In genomic region chr1:213070399-213070798, GRCh38 we compare ENCODE assay signal across 9 cellular contexts. TPM values are rescaled to one million over a fixed set of nuclear protein-coding genes. Genes with fewer than 3 reads are reported as not detected.
A peak's percentile ranks its signal among the peaks of the same experiment; 100 is the strongest.
DNase-seq lines count a peak whose midpoint lies in the region; ATAC-seq, FAIRE-seq and TF ChIP-seq lines count a peak whose summit lies in the region.
"Had no signal": no experiment of that assay in that cellular context is flagged by ENCODE, and none has a peak within 500 bp of the region (broad histone marks: within the 10 kb centered on the region; RNA-seq: fewer than 3 reads in every experiment).

No MANE protein-coding gene starts in this region.

- H3K4me1 ChIP-seq in Loucy (ENCODE audit: insufficient read depth, low read length, poor library complexity, severe bottlenecking) (peaks cover 16% of the 10 kb centered on the region), transverse colon (peaks cover 0 to 14% (median 7%) of the 10 kb centered on the region in 4 donors)

- H3K27me3 ChIP-seq in Loucy (ENCODE audit: insufficient read depth, low read length, poor library complexity, severe bottlenecking) (no peaks in the 10 kb centered on the region), transverse colon (no peaks in the 10 kb centered on the region)
- H3K27me3 ChIP-seq: upper lobe of left lung had no signal

- peak overlapping the region; percentile 28 for H3K9ac ChIP-seq in Loucy (ENCODE audit: low read depth, low read length, poor library complexity, severe bottlenecking)

- TF ChIP-seq CTCF in GM12873 (IDR thresholded peaks at IDR 0.05; ENCODE audit: insufficient read depth, low read depth, low read length, missing control alignments), result peak; percentile 31
- TF ChIP-seq CTCF in HFF-Myc (IDR thresholded peaks at IDR 0.05; ENCODE audit: low read depth, low read length, missing control alignments), result no peak
- peak; percentile 52 for TF ChIP-seq CTCF in Loucy (conservative IDR thresholded peaks at IDR 0.05; ENCODE audit: low read length)
- no peak for TF ChIP-seq CTCF in transverse colon (IDR thresholded peaks at IDR 0.05)
- no peak for TF ChIP-seq CTCF in type B pancreatic cell (conservative IDR thresholded peaks at IDR 0.05)

- peak overlapping the region; percentile 32; the same call in 1 of the 2 replicates for H2AFZ ChIP-seq in Loucy (ENCODE audit: low read length)

- DNase-seq in HFF-Myc (ENCODE audit: extremely low read depth, low read depth), result peak; percentile 37
- peak; percentile 17 for DNase-seq in activated T-helper 1 cell treated with anti-CD3 and anti-CD28 coated beads, Interleukin-12 subunit alpha, Interleukin-12 subunit beta, Interleukin-2, Interleukin-4 antibody, amounts not matched to agents 30 ng/mL and 10 ng/mL and 1 ng/mL, durations not matched to agents 14 hours and 24 hours and 36 hours (ENCODE audit: low spot score)
- DNase-seq in memory B cell (ENCODE audit: low spot score in 2 of 2), result no peak
- no peak for DNase-seq in transverse colon
- no peak for DNase-seq in type B pancreatic cell (ENCODE audit: extremely low spot score, unreplicated experiment)
- DNase-seq: upper lobe of left lung had no signal

- no peak overlapping the region for H3K4me3 Mint-ChIP-seq in activated T-helper 1 cell treated with anti-CD3 and anti-CD28 coated beads, Interleukin-12 subunit alpha, Interleukin-12 subunit beta, Interleukin-2, Interleukin-4 antibody, amounts not matched to agents 30 ng/mL and 10 ng/mL and 1 ng/mL, durations not matched to agents 14 hours and 24 hours and 36 hours
- no peak overlapping the region for H3K4me3 Mint-ChIP-seq in memory B cell
- no peak overlapping the region for H3K4me3 Mint-ChIP-seq in type B pancreatic cell

- H3K36me3 Mint-ChIP-seq in activated T-helper 1 cell treated with anti-CD3 and anti-CD28 coated beads, Interleukin-12 subunit alpha, Interleukin-12 subunit beta, Interleukin-2, Interleukin-4 antibody, amounts not matched to agents 30 ng/mL and 10 ng/mL and 1 ng/mL, durations not matched to agents 14 hours and 24 hours and 36 hours (ENCODE audit: low read depth), result no peaks in the 10 kb centered on the region
- H3K36me3 Mint-ChIP-seq in memory B cell (peaks cover 5% of the 10 kb centered on the region), type B pancreatic cell (peaks cover 5% of the 10 kb centered on the region)

- H3K9me2 ChIP-seq in Loucy (replicated peaks; ENCODE audit: low read depth, low read length), result no peaks in the 10 kb centered on the region

- H3K27me3 Mint-ChIP-seq in activated T-helper 1 cell treated with anti-CD3 and anti-CD28 coated beads, Interleukin-12 subunit alpha, Interleukin-12 subunit beta, Interleukin-2, Interleukin-4 antibody, amounts not matched to agents 30 ng/mL and 10 ng/mL and 1 ng/mL, durations not matched to agents 14 hours and 24 hours and 36 hours (ENCODE audit: insufficient read depth), result no peaks in the 10 kb centered on the region
- H3K27me3 Mint-ChIP-seq in memory B cell (no peaks in the 10 kb centered on the region), type B pancreatic cell (no peaks in the 10 kb centered on the region)

- no peaks in the 10 kb centered on the region for H3K9me3 Mint-ChIP-seq in activated T-helper 1 cell treated with anti-CD3 and anti-CD28 coated beads, Interleukin-12 subunit alpha, Interleukin-12 subunit beta, Interleukin-2, Interleukin-4 antibody, amounts not matched to agents 30 ng/mL and 10 ng/mL and 1 ng/mL, durations not matched to agents 14 hours and 24 hours and 36 hours
- H3K9me3 Mint-ChIP-seq in memory B cell, result no peaks in the 10 kb centered on the region
- H3K9me3 Mint-ChIP-seq in type B pancreatic cell, result no peaks in the 10 kb centered on the region

- in situ Hi-C loops in transverse colon (cut with MboI; ENCODE audit: low pct_ligation_motif_present in 1 of 4, low pct_unique_long_range_greater_than_20kb in 1 of 4, low sequenced_read_pairs in 3 of 4), result no loop called here

- H3K9me3 ChIP-seq in Loucy (ENCODE audit: insufficient read depth, low read depth, low read length), result no peaks in the 10 kb centered on the region
- no peaks in the 10 kb centered on the region for H3K9me3 ChIP-seq in transverse colon
- H3K9me3 ChIP-seq: upper lobe of left lung had no signal

- no peak for TF ChIP-seq EP300 in transverse colon (IDR thresholded peaks at IDR 0.05; ENCODE audit: low read depth)

- intact Hi-C loops in activated T-helper 1 cell treated with anti-CD3 and anti-CD28 coated beads, Interleukin-12 subunit alpha, Interleukin-12 subunit beta, Interleukin-2, Interleukin-4 antibody, amounts not matched to agents 30 ng/mL and 10 ng/mL and 1 ng/mL, durations not matched to agents 14 hours and 24 hours and 36 hours (cut with micrococcal nuclease), result loop anchor here (1.0 to 5.0 kb wide), 2 partner anchors 19 to 213 kb away; partner anchors contain the start of genes FLVCR1 and RPS6KC1
- intact Hi-C loops in transverse colon (cut with DNase I; ENCODE audit: low total_unique reads), result no loop called here

- H3K36me3 ChIP-seq in Loucy (ENCODE audit: insufficient read depth, low read length), result no peaks in the 10 kb centered on the region
- H3K36me3 ChIP-seq in transverse colon, result no peaks in the 10 kb centered on the region
- H3K36me3 ChIP-seq: upper lobe of left lung had no signal

- 29 to 35% methylated on average over 2 of the region's 2 CpGs for WGBS in transverse colon (ENCODE audit: low coverage in 1 of 2), 2 donors

- H3K4me3 ChIP-seq in HFF-Myc (replicated peaks; ENCODE audit: low read depth, low read length), result no peak overlapping the region
- H3K4me3 ChIP-seq in Loucy (ENCODE audit: low read length, poor library complexity, severe bottlenecking), result peak overlapping the region; percentile 39
- H3K4me3 ChIP-seq in transverse colon, result no peak overlapping the region
- H3K4me3 ChIP-seq: upper lobe of left lung had no signal

- peak; percentile 92 for FAIRE-seq in A204.1 (lab: Jason Lieb, UNC)

- no peak for TF ChIP-seq POLR2A in transverse colon (IDR thresholded peaks at IDR 0.05)

- H3K79me2 ChIP-seq in Loucy (ENCODE audit: insufficient read depth, low read length), result 0 out of 2 replicates have a peak, but pooled peaks cover 4% of the 10 kb centered on the region

- no peaks in the 10 kb centered on the region for H3F3A ChIP-seq in Loucy (ENCODE audit: low read depth)

- ATAC-seq in memory B cell (ENCODE audit: low read depth), result peak; percentile 77

- H4K20me1 ChIP-seq in Loucy (ENCODE audit: insufficient read depth, low read length, poor library complexity, severe bottlenecking), result no peaks in the 10 kb centered on the region

- H3K4me2 ChIP-seq in Loucy (ENCODE audit: low read depth, low read length, poor library complexity, severe bottlenecking), result peak overlapping the region; percentile 68

- H3K27ac Mint-ChIP-seq in activated T-helper 1 cell treated with anti-CD3 and anti-CD28 coated beads, Interleukin-12 subunit alpha, Interleukin-12 subunit beta, Interleukin-2, Interleukin-4 antibody, amounts not matched to agents 30 ng/mL and 10 ng/mL and 1 ng/mL, durations not matched to agents 14 hours and 24 hours and 36 hours, result peak overlapping the region; percentile 12
- H3K27ac Mint-ChIP-seq in memory B cell (no peak overlapping the region), type B pancreatic cell (no peak overlapping the region)

- no peak overlapping the region for H3K27ac ChIP-seq in transverse colon
- H3K27ac ChIP-seq: upper lobe of left lung had no signal

- H3K4me1 Mint-ChIP-seq in activated T-helper 1 cell treated with anti-CD3 and anti-CD28 coated beads, Interleukin-12 subunit alpha, Interleukin-12 subunit beta, Interleukin-2, Interleukin-4 antibody, amounts not matched to agents 30 ng/mL and 10 ng/mL and 1 ng/mL, durations not matched to agents 14 hours and 24 hours and 36 hours (ENCODE audit: low read depth), result peaks cover 32% of the 10 kb centered on the region
- H3K4me1 Mint-ChIP-seq in memory B cell (peaks cover 13% of the 10 kb centered on the region), type B pancreatic cell (ENCODE audit: unreplicated experiment) (peaks cover 4% of the 10 kb centered on the region)

RNA-seq across cellular contexts. Expression of gene RPS6KC1, which starts 19.4 kb away (rescaled TPM):
- total RNA-seq in activated T-helper 1 cell treated with anti-CD3 and anti-CD28 coated beads, Interleukin-12 subunit alpha, Interleukin-12 subunit beta, Interleukin-2, Interleukin-4 antibody, amounts not matched to agents 30 ng/mL and 10 ng/mL and 1 ng/mL, durations not matched to agents 14 hours and 24 hours and 36 hours, result 7.2 and 7.5 TPM in 2 replicates
- total RNA-seq in transverse colon (10 to 100 TPM; 11.5 to 20.3 (median 14.0) TPM), type B pancreatic cell (ENCODE audit: low replicate concordance) (15.5 and 19.2 TPM in 2 replicates)

RNA-seq across cellular contexts. Expression of gene ANGEL2, which starts 54.7 kb away (rescaled TPM):
- total RNA-seq in activated T-helper 1 cell treated with anti-CD3 and anti-CD28 coated beads, Interleukin-12 subunit alpha, Interleukin-12 subunit beta, Interleukin-2, Interleukin-4 antibody, amounts not matched to agents 30 ng/mL and 10 ng/mL and 1 ng/mL, durations not matched to agents 14 hours and 24 hours and 36 hours, result 44.2 and 46.1 TPM in 2 replicates
- 100 to 1,000 TPM in 1 of 4 donors, 10 to 100 TPM in 3; 33.2 to 105 (median 64.3) TPM for total RNA-seq in transverse colon
- total RNA-seq in type B pancreatic cell (ENCODE audit: low replicate concordance), result 22.2 and 36.0 TPM in 2 replicates

Comparison
In these comparisons a context has a peak if more than half of its experiments do, and no peak if none do; other contexts are left out.
1. CTCF ChIP-seq: peak in GM12873 (single experiment) and Loucy (single experiment); none in HFF-Myc (single experiment), transverse colon (0 of 5) and type B pancreatic cell (single experiment).
2. DNase-seq: peak in HFF-Myc (single experiment) and activated T-helper 1 cell treated with anti-CD3 and anti-CD28 coated beads, Interleukin-12 subunit alpha, Interleukin-12 subunit beta, Interleukin-2, Interleukin-4 antibody, amounts not matched to agents 30 ng/mL and 10 ng/mL and 1 ng/mL, durations not matched to agents 14 hours and 24 hours and 36 hours (single experiment); none in memory B cell (0 of 2), transverse colon (single experiment) and type B pancreatic cell (single experiment).